Comparison of ENCODE assay signal across 1 cellular context in the genomic region with DNA sequence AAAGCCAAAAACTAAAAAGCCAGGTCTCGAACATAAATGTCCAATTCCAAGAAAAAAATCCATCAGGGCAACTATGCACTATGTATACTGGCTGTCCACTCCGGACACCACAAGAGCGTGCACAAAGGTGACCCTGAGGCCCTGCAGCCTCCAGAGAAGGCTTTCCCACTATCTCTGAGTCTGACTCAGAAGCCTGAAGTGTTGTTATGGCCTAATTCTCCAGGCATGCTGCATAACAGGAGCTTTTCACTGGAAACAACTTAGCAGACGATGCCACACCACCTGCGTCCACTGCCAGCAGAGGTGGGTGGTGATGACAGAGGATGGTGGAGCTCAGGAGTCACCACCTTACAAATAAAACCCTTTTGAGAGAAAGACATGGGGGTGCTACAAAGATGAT.
TF ChIP-seq lines count a peak whose summit lies in the region.

No MANE protein-coding gene starts in this region.

TF ChIP-seq in SK-N-SH, 30 proteins besides CTCF, POLR2A, EP300 and RAD21 (continued from another document):
- TF ChIP-seq, protein P1, sequence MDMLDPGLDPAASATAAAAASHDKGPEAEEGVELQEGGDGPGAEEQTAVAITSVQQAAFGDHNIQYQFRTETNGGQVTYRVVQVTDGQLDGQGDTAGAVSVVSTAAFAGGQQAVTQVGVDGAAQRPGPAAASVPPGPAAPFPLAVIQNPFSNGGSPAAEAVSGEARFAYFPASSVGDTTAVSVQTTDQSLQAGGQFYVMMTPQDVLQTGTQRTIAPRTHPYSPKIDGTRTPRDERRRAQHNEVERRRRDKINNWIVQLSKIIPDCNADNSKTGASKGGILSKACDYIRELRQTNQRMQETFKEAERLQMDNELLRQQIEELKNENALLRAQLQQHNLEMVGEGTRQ (IDR thresholded peaks at IDR 0.05; ENCODE audit: borderline replicate concordance, low read depth, low read length) = no peak
- TF ChIP-seq GATA2 (CRISPR knock-in tag; IDR thresholded peaks at IDR 0.05) (no peak), NRF1 (IDR thresholded peaks at IDR 0.05; ENCODE audit: low read depth, low read length) (no peak), SIN3A (IDR thresholded peaks at IDR 0.05; ENCODE audit: borderline replicate concordance, low read depth, low read length) (no peak), MXI1 (IDR thresholded peaks at IDR 0.05; ENCODE audit: low read depth, low read length) (no peak), RXRA (IDR thresholded peaks at IDR 0.05; ENCODE audit: borderline replicate concordance, low read depth) (no peak), RFX5 (IDR thresholded peaks at IDR 0.05; ENCODE audit: low read length) (no peak), TAF1 (IDR thresholded peaks at IDR 0.05; ENCODE audit: borderline replicate concordance, low read depth, low read length) (no peak), IRF3 (IDR thresholded peaks at IDR 0.05; ENCODE audit: low read depth, low read length) (no peak), MAX (IDR thresholded peaks at IDR 0.05; ENCODE audit: low read depth) (no peak), RCOR1 (IDR thresholded peaks at IDR 0.05; ENCODE audit: low read length) (no peak), NFIC (IDR thresholded peaks at IDR 0.05; ENCODE audit: borderline replicate concordance) (no peak)
